ENCODE assay signal across 16 cellular contexts in genomic region chr14:91482278-91483023, GRCh38. TPM values are rescaled to one million over a fixed set of nuclear protein-coding genes. Genes with fewer than 3 reads are reported as not detected.
DNase-seq lines count a peak whose midpoint lies in the region; ATAC-seq, FAIRE-seq and TF ChIP-seq lines count a peak whose summit lies in the region.
"Had no signal": no experiment of that assay in that cellular context is flagged by ENCODE, and none has a peak within 500 bp of the region (broad histone marks: within the 10 kb centered on the region; RNA-seq: fewer than 3 reads in every experiment).

No MANE protein-coding gene starts in this region.

- DNase-seq in AG09309 (ENCODE audit: low read depth) (peak; percentile 10), GM03348 (ENCODE audit: low spot score) (peak; percentile 44), adipocyte (ENCODE audit: low read depth) (peak; percentile 71), left lung (no peak), HPDE6-E6E7 (ENCODE audit: extremely low spot score) (no peak), D721Med (ENCODE audit: insufficient read length, low spot score) (no peak)
- DNase-seq: activated CD8-positive, alpha-beta memory T cell treated with anti-CD3 and anti-CD28 coated beads for 24 hours; anterior cingulate cortex; KG1; left colon; NCI-H510A had no signal

- peak overlapping the region in 1 of 2 donors; percentile 50 for H3K27ac ChIP-seq in left lung
- H3K27ac ChIP-seq: prostate gland, SK-N-MC had no signal

- no peaks in the 10 kb centered on the region for H3K27me3 ChIP-seq in adipocyte (replicated peaks; ENCODE audit: control insufficient read depth, insufficient read depth, low read length)
- no peaks in the 10 kb centered on the region for H3K27me3 ChIP-seq in left lung

- peak overlapping the region; percentile 30 for H3K9ac ChIP-seq in adipocyte (ENCODE audit: low read length)

- no peak for FAIRE-seq in D721Med (lab: Jason Lieb, UNC)
- FAIRE-seq: GM12891 had no signal

- TF ChIP-seq CTCF in AG09309 (IDR thresholded peaks at IDR 0.05; ENCODE audit: control insufficient read depth, insufficient read depth, low read depth, low read length, missing control alignments), result no peak
- TF ChIP-seq CTCF in left lung (IDR thresholded peaks at IDR 0.05), result no peak
- TF ChIP-seq CTCF in D721Med (IDR thresholded peaks at IDR 0.05; ENCODE audit: insufficient read depth, missing control alignments), result no peak

- intact Hi-C loops in left lung (cut with DNase I), result no loop called here

- H3K4me3 ChIP-seq in AG09309 (ENCODE audit: control insufficient read depth, low read depth, low read length) (no peak overlapping the region), adipocyte (ENCODE audit: low read length) (peak overlapping the region; percentile 66), left lung (no peak overlapping the region)
- H3K4me3 ChIP-seq: prostate gland, SK-N-MC had no signal

- peaks cover 81% of the 10 kb centered on the region for H3K36me3 ChIP-seq in adipocyte (ENCODE audit: control insufficient read depth, insufficient read depth, low read length, severe bottlenecking)
- H3K36me3 ChIP-seq in left lung, result peaks cover 0 to 92% of the 10 kb centered on the region in 2 donors
- H3K36me3 ChIP-seq: prostate gland had no signal

- peak; percentile 71 for ATAC-seq in left lung
- no peak for ATAC-seq in HG02852 (IDR thresholded peaks at IDR 0.05; ENCODE audit: unreplicated experiment)
- ATAC-seq in HG02610 (IDR thresholded peaks at IDR 0.05; ENCODE audit: unreplicated experiment), result no peak
- ATAC-seq: left colon had no signal

- H3K9me3 ChIP-seq in adipocyte (ENCODE audit: control insufficient read depth, low read length), result no peaks in the 10 kb centered on the region
- no peaks in the 10 kb centered on the region for H3K9me3 ChIP-seq in left lung
- H3K9me3 ChIP-seq: prostate gland had no signal

- peaks cover 30% of the 10 kb centered on the region for H3K4me1 ChIP-seq in adipocyte (ENCODE audit: control insufficient read depth, insufficient read depth, low read length)
- peaks cover 0 to 28% of the 10 kb centered on the region in 2 donors for H3K4me1 ChIP-seq in left lung
- H3K4me1 ChIP-seq: prostate gland had no signal

RNA-seq across cellular contexts. Expression of gene PPP4R3A, which starts 27.7 kb away (rescaled TPM):
- 10 to 100 TPM; 68.8 to 76.2 TPM for total RNA-seq in left lung

Comparison
In these comparisons a context has a peak if more than half of its experiments do, and no peak if none do; other contexts are left out.
1. DNase-seq: peak in AG09309 (single experiment), GM03348 (single experiment) and adipocyte (single experiment); none in left lung (0 of 2), HPDE6-E6E7 (single experiment) and D721Med (single experiment).